Comparison of ENCODE assay signal across 2 cellular contexts in genomic region chr11:1036303-1036923, GRCh38.
TF ChIP-seq lines count a peak whose summit lies in the region.

MUC6 (minus strand) TSS chr11:1036718; CDS start chr11:1036655, 63 bp downstream.

TF ChIP-seq in IMR-90, 13 proteins besides CTCF, POLR2A, EP300 and RAD21 (continued from another document):
- TF ChIP-seq ELK1 (IDR thresholded peaks at IDR 0.05; ENCODE audit: borderline replicate concordance, low read depth, low read length) (no peak), USF2 (IDR thresholded peaks at IDR 0.05; ENCODE audit: low read depth, low read length) (no peak), RFX5 (IDR thresholded peaks at IDR 0.05; ENCODE audit: low read depth, low read length) (no peak)

TF ChIP-seq in WTC11, 78 proteins besides CTCF, POLR2A, EP300 and RAD21 (continued from another document):
- TF ChIP-seq AR (CRISPR knock-in tag; IDR thresholded peaks at IDR 0.05) (no peak), JUN (CRISPR knock-in tag; IDR thresholded peaks at IDR 0.05) (no peak), ZNF396 (CRISPR knock-in tag; IDR thresholded peaks at IDR 0.05; ENCODE audit: borderline replicate concordance) (no peak), TCF7 (CRISPR knock-in tag; IDR thresholded peaks at IDR 0.05; ENCODE audit: low read depth) (no peak), ZNF425 (CRISPR knock-in tag; conservative IDR thresholded peaks at IDR 0.05) (no peak), CDX4 (CRISPR knock-in tag; IDR thresholded peaks at IDR 0.05; ENCODE audit: borderline replicate concordance) (no peak), FOXP4 (CRISPR knock-in tag; IDR thresholded peaks at IDR 0.05) (no peak), ATF6 (CRISPR knock-in tag; IDR thresholded peaks at IDR 0.05) (no peak)
TF ChIP-seq in WTC11: peak in this region for 0.
